ENCODE assay signal across 1 cellular context in the genomic region with DNA sequence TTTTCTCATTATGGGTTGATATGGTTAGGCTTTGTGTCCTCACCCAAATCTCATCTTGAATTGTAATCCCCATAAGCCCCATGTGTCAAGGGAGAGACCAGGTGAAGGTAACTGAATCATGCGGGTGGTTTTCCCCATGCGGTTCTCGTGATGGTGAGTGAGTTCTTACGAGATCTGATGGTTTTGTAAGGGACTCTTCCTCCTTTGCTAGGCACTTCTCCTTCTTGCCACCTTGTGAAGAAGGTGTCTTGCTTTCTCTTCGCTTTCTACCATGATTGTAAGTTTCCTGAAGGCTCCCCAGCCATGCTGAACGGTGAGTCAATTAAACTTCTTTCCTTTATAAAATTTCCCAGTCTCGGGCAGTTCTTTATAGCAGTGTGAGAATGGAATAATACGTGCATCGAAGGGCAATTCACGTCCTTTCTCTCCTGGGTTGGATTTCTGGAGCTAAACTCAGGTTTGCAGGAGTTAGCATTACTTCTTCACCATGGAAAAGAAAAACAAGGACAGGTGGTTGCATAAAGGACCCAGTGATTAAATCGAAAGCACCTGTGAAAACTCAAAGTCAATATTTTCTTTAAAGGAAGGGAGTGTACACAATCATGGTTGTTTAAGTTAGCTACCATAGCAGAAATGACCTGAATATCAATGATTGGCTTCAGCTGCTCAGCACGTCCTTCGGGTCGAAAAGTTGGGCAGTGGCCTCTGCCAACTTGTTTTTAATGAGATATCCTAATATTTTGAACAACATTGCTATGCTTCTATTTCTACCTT.
TF ChIP-seq lines count a peak whose summit lies in the region.

No MANE protein-coding gene starts in this region.

TF ChIP-seq in SK-N-SH, 30 proteins besides CTCF, POLR2A, EP300 and RAD21 (continued from another document):
- TF ChIP-seq TCF12 (IDR thresholded peaks at IDR 0.05), result no peak
- TF ChIP-seq GATA2 (CRISPR knock-in tag; IDR thresholded peaks at IDR 0.05), result no peak
- TF ChIP-seq SMC3 (IDR thresholded peaks at IDR 0.05; ENCODE audit: low read depth, low read length), result no peak
- TF ChIP-seq RXRA (IDR thresholded peaks at IDR 0.05; ENCODE audit: borderline replicate concordance, low read depth), result no peak
- TF ChIP-seq TEAD4 (IDR thresholded peaks at IDR 0.05; ENCODE audit: borderline replicate concordance, insufficient read depth), result no peak
- no peak for TF ChIP-seq NRF1 (IDR thresholded peaks at IDR 0.05; ENCODE audit: low read depth, low read length)
- TF ChIP-seq, protein P1, sequence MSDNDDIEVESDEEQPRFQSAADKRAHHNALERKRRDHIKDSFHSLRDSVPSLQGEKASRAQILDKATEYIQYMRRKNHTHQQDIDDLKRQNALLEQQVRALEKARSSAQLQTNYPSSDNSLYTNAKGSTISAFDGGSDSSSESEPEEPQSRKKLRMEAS (IDR thresholded peaks at IDR 0.05; ENCODE audit: low read depth), result no peak
- TF ChIP-seq, protein P2, sequence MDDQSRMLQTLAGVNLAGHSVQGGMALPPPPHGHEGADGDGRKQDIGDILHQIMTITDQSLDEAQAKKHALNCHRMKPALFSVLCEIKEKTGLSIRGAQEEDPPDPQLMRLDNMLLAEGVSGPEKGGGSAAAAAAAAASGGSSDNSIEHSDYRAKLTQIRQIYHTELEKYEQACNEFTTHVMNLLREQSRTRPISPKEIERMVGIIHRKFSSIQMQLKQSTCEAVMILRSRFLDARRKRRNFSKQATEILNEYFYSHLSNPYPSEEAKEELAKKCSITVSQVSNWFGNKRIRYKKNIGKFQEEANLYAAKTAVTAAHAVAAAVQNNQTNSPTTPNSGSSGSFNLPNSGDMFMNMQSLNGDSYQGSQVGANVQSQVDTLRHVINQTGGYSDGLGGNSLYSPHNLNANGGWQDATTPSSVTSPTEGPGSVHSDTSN (IDR thresholded peaks at IDR 0.05), result no peak
- TF ChIP-seq, protein P3, sequence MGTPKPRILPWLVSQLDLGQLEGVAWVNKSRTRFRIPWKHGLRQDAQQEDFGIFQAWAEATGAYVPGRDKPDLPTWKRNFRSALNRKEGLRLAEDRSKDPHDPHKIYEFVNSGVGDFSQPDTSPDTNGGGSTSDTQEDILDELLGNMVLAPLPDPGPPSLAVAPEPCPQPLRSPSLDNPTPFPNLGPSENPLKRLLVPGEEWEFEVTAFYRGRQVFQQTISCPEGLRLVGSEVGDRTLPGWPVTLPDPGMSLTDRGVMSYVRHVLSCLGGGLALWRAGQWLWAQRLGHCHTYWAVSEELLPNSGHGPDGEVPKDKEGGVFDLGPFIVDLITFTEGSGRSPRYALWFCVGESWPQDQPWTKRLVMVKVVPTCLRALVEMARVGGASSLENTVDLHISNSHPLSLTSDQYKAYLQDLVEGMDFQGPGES (IDR thresholded peaks at IDR 0.05; ENCODE audit: low read depth, low read length), result no peak
- TF ChIP-seq RCOR1 (IDR thresholded peaks at IDR 0.05; ENCODE audit: low read length), result no peak
- TF ChIP-seq RFX5 (IDR thresholded peaks at IDR 0.05; ENCODE audit: low read length), result no peak
TF ChIP-seq in SK-N-SH: peak in this region for 0.
